ENCODE assay signal across 15 cellular contexts in genomic region chr11:69325446-69325845, GRCh38. TPM values are rescaled to one million over a fixed set of nuclear protein-coding genes. Genes with fewer than 3 reads are reported as not detected.
A peak's percentile ranks its signal among the peaks of the same experiment; 100 is the strongest.
DNase-seq lines count a peak whose midpoint lies in the region; ATAC-seq and TF ChIP-seq lines count a peak whose summit lies in the region.
"Had no signal": no experiment of that assay in that cellular context is flagged by ENCODE, and none has a peak within 500 bp of the region (broad histone marks: within the 10 kb centered on the region; RNA-seq: fewer than 3 reads in every experiment).

No MANE protein-coding gene starts in this region.

- no peak overlapping the region for H3K4me3 Mint-ChIP-seq in activated CD8-positive, alpha-beta memory T cell treated with anti-CD3 and anti-CD28 coated beads, Interleukin-2, amount 10 ng/mL, durations not matched to agents 7 days and 5 days
- no peak overlapping the region for H3K4me3 Mint-ChIP-seq in chondrocyte (ENCODE audit: unreplicated experiment)
- no peak overlapping the region for H3K4me3 Mint-ChIP-seq in neural crest cell
- H3K4me3 Mint-ChIP-seq in type B pancreatic cell, result no peak overlapping the region
- H3K4me3 Mint-ChIP-seq: CD14-positive monocyte had no signal

- H4K20me1 ChIP-seq in smooth muscle cell (ENCODE audit: low read depth), result no peaks in the 10 kb centered on the region

- no peaks in the 10 kb centered on the region for H3K79me2 ChIP-seq in smooth muscle cell (ENCODE audit: low read depth)

- 91% methylated on average over 8 of the region's 8 CpGs for WGBS in smooth muscle cell (ENCODE audit: low lambda C conversion rate)

- H3K9ac ChIP-seq in smooth muscle cell (ENCODE audit: low read depth), result no peak overlapping the region

- no peak overlapping the region for H2AFZ ChIP-seq in smooth muscle cell (ENCODE audit: low read depth)

- H3K4me1 ChIP-seq in smooth muscle cell (ENCODE audit: low read depth), result no peaks in the 10 kb centered on the region

- no peak overlapping the region for H3K4me2 ChIP-seq in smooth muscle cell

- no peak for TF ChIP-seq CTCF in chondrocyte (IDR thresholded peaks at IDR 0.05)
- no peak for TF ChIP-seq CTCF in neural crest cell (conservative IDR thresholded peaks at IDR 0.05)
- no peak for TF ChIP-seq CTCF in type B pancreatic cell (conservative IDR thresholded peaks at IDR 0.05)
- no peak for TF ChIP-seq CTCF in smooth muscle cell (IDR thresholded peaks at IDR 0.05; ENCODE audit: borderline replicate concordance, insufficient read depth, poor library complexity, severe bottlenecking)

- no peak for ATAC-seq in activated CD8-positive, alpha-beta memory T cell treated with anti-CD3 and anti-CD28 coated beads, Interleukin-2, amount 10 ng/mL, durations not matched to agents 7 days and 5 days

- no peak overlapping the region for H3K27ac Mint-ChIP-seq in activated CD8-positive, alpha-beta memory T cell treated with anti-CD3 and anti-CD28 coated beads, Interleukin-2, amount 10 ng/mL, durations not matched to agents 7 days and 5 days
- H3K27ac Mint-ChIP-seq in chondrocyte (ENCODE audit: unreplicated experiment) (no peak overlapping the region), neural crest cell (ENCODE audit: unreplicated experiment) (peak overlapping the region; percentile 43), type B pancreatic cell (no peak overlapping the region)
- H3K27ac Mint-ChIP-seq: CD14-positive monocyte had no signal

- no peaks in the 10 kb centered on the region for H3K36me3 ChIP-seq in smooth muscle cell (ENCODE audit: low read depth)

- peaks cover 6% of the 10 kb centered on the region for H3K27me3 Mint-ChIP-seq in activated CD8-positive, alpha-beta memory T cell treated with anti-CD3 and anti-CD28 coated beads, Interleukin-2, amount 10 ng/mL, durations not matched to agents 7 days and 5 days
- H3K27me3 Mint-ChIP-seq in chondrocyte (ENCODE audit: low read depth) (no peaks in the 10 kb centered on the region), neural crest cell (ENCODE audit: low read depth) (no peaks in the 10 kb centered on the region), type B pancreatic cell (no peaks in the 10 kb centered on the region)

- H3F3A ChIP-seq in smooth muscle cell (ENCODE audit: low read depth), result no peaks in the 10 kb centered on the region

- no peaks in the 10 kb centered on the region for H3K27me3 ChIP-seq in smooth muscle cell (ENCODE audit: low read depth)

- peak; percentile 9 for DNase-seq in activated CD8-positive, alpha-beta memory T cell treated with anti-CD3 and anti-CD28 coated beads, Interleukin-2, amount 10 ng/mL, durations not matched to agents 7 days and 5 days
- DNase-seq in activated CD8-positive, alpha-beta memory T cell treated with anti-CD3 and anti-CD28 coated beads for 24 hours, result no peak
- DNase-seq in chondrocyte (ENCODE audit: low spot score) (peak; percentile 57), neural crest cell (ENCODE audit: low read depth, low spot score) (no peak), type B pancreatic cell (ENCODE audit: extremely low spot score, unreplicated experiment) (peak; percentile 60), NCI-H187 treated with DMSO at 0.1 percent for 48 hours (lab: John Stamatoyannopoulos, UW) (no peak), EL (no peak), smooth muscle cell (lab: John Stamatoyannopoulos, UW; ENCODE audit: unreplicated experiment) (no peak)
- DNase-seq: COR-L47, MV-4-11, NCI-H1417 treated with DMSO at 0.1 percent for 48 hours, NCI-H2081, NCI-H510A treated with DMSO at 0.1 percent for 48 hours, SIG-M5 had no signal

- no peak overlapping the region for H3K27ac ChIP-seq in smooth muscle cell (ENCODE audit: low read depth)

- no peak overlapping the region for H3K4me3 ChIP-seq in smooth muscle cell

- no peaks in the 10 kb centered on the region for H3K36me3 Mint-ChIP-seq in activated CD8-positive, alpha-beta memory T cell treated with anti-CD3 and anti-CD28 coated beads, Interleukin-2, amount 10 ng/mL, durations not matched to agents 7 days and 5 days
- H3K36me3 Mint-ChIP-seq in chondrocyte (ENCODE audit: low read depth) (no peaks in the 10 kb centered on the region), neural crest cell (ENCODE audit: low read depth) (no peaks in the 10 kb centered on the region), type B pancreatic cell (no peaks in the 10 kb centered on the region)
- H3K36me3 Mint-ChIP-seq: CD14-positive monocyte had no signal

- H3K4me1 Mint-ChIP-seq in activated CD8-positive, alpha-beta memory T cell treated with anti-CD3 and anti-CD28 coated beads, Interleukin-2, amount 10 ng/mL, durations not matched to agents 7 days and 5 days, result no peaks in the 10 kb centered on the region
- H3K4me1 Mint-ChIP-seq in chondrocyte (ENCODE audit: low read depth) (no peaks in the 10 kb centered on the region), neural crest cell (peaks cover 9% of the 10 kb centered on the region), type B pancreatic cell (ENCODE audit: unreplicated experiment) (no peaks in the 10 kb centered on the region)
- H3K4me1 Mint-ChIP-seq: CD14-positive monocyte had no signal

- H3K9me3 ChIP-seq in smooth muscle cell (replicated peaks; ENCODE audit: low read depth), result no peaks in the 10 kb centered on the region

- CTCF ChIA-PET in activated CD8-positive, alpha-beta memory T cell treated with anti-CD3 and anti-CD28 coated beads, Interleukin-2, amount 10 ng/mL, durations not matched to agents 7 days and 5 days (lab: Charles Lee), result no interaction called here

- no peaks in the 10 kb centered on the region for H3K9me3 Mint-ChIP-seq in activated CD8-positive, alpha-beta memory T cell treated with anti-CD3 and anti-CD28 coated beads, Interleukin-2, amount 10 ng/mL, durations not matched to agents 7 days and 5 days (ENCODE audit: low read depth)
- H3K9me3 Mint-ChIP-seq in chondrocyte (ENCODE audit: low read depth), result peaks cover 2% of the 10 kb centered on the region
- H3K9me3 Mint-ChIP-seq in neural crest cell, result peaks cover 4% of the 10 kb centered on the region
- no peaks in the 10 kb centered on the region for H3K9me3 Mint-ChIP-seq in type B pancreatic cell

RNA-seq across cellular contexts. Expression of gene MYEOV, which starts 31.5 kb away (rescaled TPM):
- not detected for total RNA-seq in activated CD8-positive, alpha-beta memory T cell treated with anti-CD3 and anti-CD28 coated beads, Interleukin-2, amount 10 ng/mL, durations not matched to agents 7 days and 5 days
- total RNA-seq in chondrocyte (0.87 TPM in 1 of 3 replicates, not detected in the others), neural crest cell (0.16 and 0.35 TPM in 2 replicates), type B pancreatic cell (ENCODE audit: low replicate concordance) (4.1 and 4.3 TPM in 2 replicates), smooth muscle cell (not detected in 2 replicates)
- 0.33 and 1.1 TPM in 2 replicates for polyA plus RNA-seq in smooth muscle cell
- polyA plus RNA-seq: CD14-positive monocyte had no signal

Comparison
In these comparisons a context has a peak if more than half of its experiments do, and no peak if none do; other contexts are left out.
1. DNase-seq: peak in activated CD8-positive, alpha-beta memory T cell treated with anti-CD3 and anti-CD28 coated beads, Interleukin-2, amount 10 ng/mL, durations not matched to agents 7 days and 5 days (single experiment), chondrocyte (single experiment) and type B pancreatic cell (single experiment); none in activated CD8-positive, alpha-beta memory T cell treated with anti-CD3 and anti-CD28 coated beads for 24 hours (single experiment), neural crest cell (single experiment), NCI-H187 treated with DMSO at 0.1 percent for 48 hours (single experiment), EL (single experiment) and smooth muscle cell (single experiment).